In genomic region chr9:14526504-14526903, GRCh38 we compare ENCODE assay signal across 23 cellular contexts.
"Had no signal": no experiment of that assay in that cellular context is flagged by ENCODE, and none has a peak within 500 bp of the region (broad histone marks: within the 10 kb centered on the region; RNA-seq: fewer than 3 reads in every experiment).

No MANE protein-coding gene starts in this region.

- H3K36me3 ChIP-seq: heart left ventricle, spleen, tibial artery, upper lobe of left lung had no signal

- DNase-seq: effector memory CD4-positive, alpha-beta T cell; heart left ventricle; hippocampal formation; left colon; left ventricle myocardium superior; mesenchymal stem cell; midbrain; naive B cell; occipital lobe; posterior cingulate gyrus; spleen; stimulated activated CD4-positive, alpha-beta T cell treated with anti-CD3 and anti-CD28 coated beads, Interleukin-15, amount 100 ng/mL, for 24 hours; stimulated activated CD4-positive, alpha-beta T cell treated with anti-CD3 and anti-CD28 coated beads, Interleukin-1b, Interleukin-23, amount 100 ng/mL, for 48 hours; stimulated activated CD4-positive, alpha-beta T cell treated with anti-CD3 and anti-CD28 coated beads, Interleukin-4, amount 100 ng/mL, for 24 hours; tibial artery; upper lobe of left lung; uterus had no signal

- H3K4me3 ChIP-seq: heart left ventricle, lung, spleen, tibial artery, upper lobe of left lung, uterus had no signal

- H3K9me3 ChIP-seq: heart left ventricle, spleen, tibial artery, upper lobe of left lung, uterus had no signal

- H3K27ac ChIP-seq: heart left ventricle, spleen, tibial artery, upper lobe of left lung, uterus had no signal

- H3K27me3 ChIP-seq: heart left ventricle, spleen, tibial artery, upper lobe of left lung, uterus had no signal

- FAIRE-seq: endometrium, frontal cortex had no signal

- H3K4me1 ChIP-seq: spleen, tibial artery, upper lobe of left lung, uterus had no signal

- ATAC-seq: esophagus mucosa; heart left ventricle; left colon; left ventricle myocardium superior; sciatic nerve; stimulated activated memory B cell treated with anti-CD40 and anti-IgM and Interleukin-4, amounts not matched to agents 10 μg/mL and 1 μg/mL and 100 μg/mL, for 72 hours had no signal
